In the genomic region with DNA sequence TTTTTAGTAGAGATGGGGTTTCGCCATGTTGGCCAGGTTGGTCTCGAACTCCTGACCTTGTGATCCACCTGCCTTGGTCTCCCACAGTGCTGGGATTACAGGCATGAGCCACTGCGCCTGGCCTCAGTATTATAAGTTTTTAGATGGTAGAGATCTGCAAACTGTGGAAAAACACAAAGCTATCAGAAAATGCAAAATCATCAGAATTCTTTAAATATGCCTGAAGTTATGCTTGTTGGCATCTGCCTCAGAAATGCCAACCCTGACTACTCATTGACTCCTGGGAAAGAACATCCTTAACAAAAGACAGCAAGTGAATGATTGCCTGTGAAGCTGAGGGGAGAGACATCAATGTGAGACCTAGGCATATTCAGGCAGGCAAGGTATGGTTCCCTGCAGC, we compare ENCODE assay signal across 1 cellular context.
A peak's percentile ranks its signal among the peaks of the same experiment; 100 is the strongest.
TF ChIP-seq lines count a peak whose summit lies in the region.

No MANE protein-coding gene starts in this region.

TF ChIP-seq in IMR-90, 13 proteins besides CTCF, POLR2A, EP300 and RAD21 (continued from another document):
- TF ChIP-seq CHD1 (IDR thresholded peaks at IDR 0.05; ENCODE audit: low read depth, low read length) (no peak), FOS (IDR thresholded peaks at IDR 0.05; ENCODE audit: low read depth, low read length) (no peak), MAFK (IDR thresholded peaks at IDR 0.05; ENCODE audit: low read depth, low read length) (peak; percentile 58), BHLHE40 (IDR thresholded peaks at IDR 0.05; ENCODE audit: low read depth, low read length) (no peak), SMC3 (IDR thresholded peaks at IDR 0.05; ENCODE audit: low read depth, low read length) (no peak), NFE2L2 (IDR thresholded peaks at IDR 0.05; ENCODE audit: low read depth, low read length) (no peak), USF2 (IDR thresholded peaks at IDR 0.05; ENCODE audit: low read depth, low read length) (no peak)
